Comparison of ENCODE assay signal across 10 cellular contexts in genomic region chr1:910881-911721, GRCh38. TPM values are rescaled to one million over a fixed set of nuclear protein-coding genes. Genes with fewer than 3 reads are reported as not detected.
DNase-seq lines count a peak whose midpoint lies in the region; ATAC-seq, FAIRE-seq and TF ChIP-seq lines count a peak whose summit lies in the region.
"Had no signal": no experiment of that assay in that cellular context is flagged by ENCODE, and none has a peak within 500 bp of the region (broad histone marks: within the 10 kb centered on the region; RNA-seq: fewer than 3 reads in every experiment).

No MANE protein-coding gene starts in this region.

- H3K27me3 Mint-ChIP-seq in type B pancreatic cell = peaks cover 31% of the 10 kb centered on the region

- H3K36me3 Mint-ChIP-seq in type B pancreatic cell = peaks cover 4% of the 10 kb centered on the region
- H3K36me3 Mint-ChIP-seq: CD8-positive, alpha-beta memory T cell had no signal

- H3K4me1 Mint-ChIP-seq in type B pancreatic cell (ENCODE audit: unreplicated experiment) = peaks cover 17% of the 10 kb centered on the region

- no peaks in the 10 kb centered on the region for H3K36me3 ChIP-seq in gastroesophageal sphincter

- H3K27ac Mint-ChIP-seq in type B pancreatic cell = peak overlapping the region; percentile 84

- peaks cover 0 to 35% (median 11%) of the 10 kb centered on the region in 3 donors for H3K4me1 ChIP-seq in gastroesophageal sphincter

- peak overlapping the region in 3 of 4 donors; percentile 56 to 61 (median 57) for H3K27ac ChIP-seq in gastroesophageal sphincter
- H3K27ac ChIP-seq: dorsolateral prefrontal cortex had no signal

- 36 to 93% methylated on average over 3 to 10 of the region's 25 CpGs for WGBS in gastroesophageal sphincter (ENCODE audit: low coverage in 1 of 2), 2 donors

- H3K4me3 Mint-ChIP-seq in type B pancreatic cell = peak overlapping the region; percentile 74

- FAIRE-seq in RCC 7860 (lab: Jason Lieb, UNC) = peak; percentile 92

- TF ChIP-seq POLR2A in gastroesophageal sphincter (IDR thresholded peaks at IDR 0.05) = no peak

- ATAC-seq in gastroesophageal sphincter (no peak), GM19463 (IDR thresholded peaks at IDR 0.05; ENCODE audit: unreplicated experiment) (no peak), HG03469 (IDR thresholded peaks at IDR 0.05; ENCODE audit: unreplicated experiment) (no peak)

- TF ChIP-seq EP300 in gastroesophageal sphincter (IDR thresholded peaks at IDR 0.05) = no peak

- H3K9me3 Mint-ChIP-seq in type B pancreatic cell = no peaks in the 10 kb centered on the region

- peaks cover 63% of the 10 kb centered on the region for H3K27me3 ChIP-seq in gastroesophageal sphincter

- H3K9me3 ChIP-seq in gastroesophageal sphincter = no peaks in the 10 kb centered on the region

- peak; percentile 2 for DNase-seq in activated naive CD4-positive, alpha-beta T cell treated with Interleukin-2 at 50 U/mL for 16 hours
- no peak for DNase-seq in activated naive CD4-positive, alpha-beta T cell (lab: John Stamatoyannopoulos, UW)
- DNase-seq in RCC 7860 (ENCODE audit: low spot score) (peak; percentile 92), type B pancreatic cell (ENCODE audit: extremely low spot score, unreplicated experiment) (peak; percentile 74), SIG-M5 treated with dmso at 0.1 percent for 504 hours (lab: John Stamatoyannopoulos, UW; ENCODE audit: unreplicated experiment) (no peak)

- peak overlapping the region in 1 of 2 donors; percentile 44 for H3K4me3 ChIP-seq in gastroesophageal sphincter

- TF ChIP-seq CTCF in gastroesophageal sphincter (IDR thresholded peaks at IDR 0.05) (no peak), type B pancreatic cell (conservative IDR thresholded peaks at IDR 0.05) (no peak)

RNA-seq across cellular contexts. Expression of gene SAMD11, which starts 12.6 kb away (rescaled TPM):
- total RNA-seq in gastroesophageal sphincter = 10 to 100 TPM; 14.2 to 21.2 (median 17.4) TPM
- total RNA-seq in type B pancreatic cell (ENCODE audit: low replicate concordance) = 13.1 and 50.5 TPM in 2 replicates
- total RNA-seq: CD8-positive, alpha-beta memory T cell had no signal

RNA-seq across cellular contexts. Expression of gene NOC2L, which starts 48.0 kb away (rescaled TPM):
- 10 to 100 TPM; 36.3 to 54.1 (median 45.2) TPM for total RNA-seq in gastroesophageal sphincter
- total RNA-seq in type B pancreatic cell (ENCODE audit: low replicate concordance) = 75.1 and 87.2 TPM in 2 replicates

RNA-seq across cellular contexts. Expression of gene KLHL17, which starts 49.3 kb away (rescaled TPM):
- 10 to 100 TPM in 2 of 4 donors, 1 to 10 TPM in 2; 3.6 to 12.0 (median 10.1) TPM for total RNA-seq in gastroesophageal sphincter
- 31.5 and 42.2 TPM in 2 replicates for total RNA-seq in type B pancreatic cell (ENCODE audit: low replicate concordance)

RNA-seq across cellular contexts. Expression of gene PLEKHN1, which starts 55.2 kb away (rescaled TPM):
- total RNA-seq in gastroesophageal sphincter (1 to 10 TPM in 1 of 4 donors, under 1 TPM in 1, not detected in 2; 0.62 to 2.3 TPM), type B pancreatic cell (ENCODE audit: low replicate concordance) (6.4 and 16.7 TPM in 2 replicates)

Comparison
In these comparisons a context has a peak if more than half of its experiments do, and no peak if none do; other contexts are left out.
1. DNase-seq: peak in activated naive CD4-positive, alpha-beta T cell treated with Interleukin-2 at 50 U/mL for 16 hours (single experiment), RCC 7860 (single experiment) and type B pancreatic cell (single experiment); none in activated naive CD4-positive, alpha-beta T cell (0 of 4) and SIG-M5 treated with dmso at 0.1 percent for 504 hours (single experiment).